ENCODE assay signal across 1 cellular context in the genomic region with DNA sequence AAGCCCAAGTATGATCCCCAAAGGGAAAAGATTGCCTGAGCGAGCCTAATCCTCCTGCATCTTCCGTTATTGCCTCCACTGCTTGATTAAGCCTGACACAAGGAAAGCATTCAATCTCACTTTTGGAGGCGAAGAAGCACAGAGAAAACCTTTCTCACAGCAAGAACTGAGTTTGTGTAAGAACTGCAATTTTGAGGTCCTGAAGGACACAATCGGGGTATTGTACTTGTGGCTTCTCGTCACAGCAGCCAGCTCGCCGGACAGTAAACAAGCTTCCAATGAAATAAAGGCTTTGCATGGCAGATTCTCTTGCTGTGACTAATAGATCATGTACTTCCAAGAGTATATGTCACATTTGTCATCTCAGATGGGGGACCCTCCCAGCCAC.
TF ChIP-seq lines count a peak whose summit lies in the region.

No MANE protein-coding gene starts in this region.

TF ChIP-seq in GM23338, 12 proteins besides CTCF, POLR2A, EP300 and RAD21:
- TF ChIP-seq, protein P1, sequence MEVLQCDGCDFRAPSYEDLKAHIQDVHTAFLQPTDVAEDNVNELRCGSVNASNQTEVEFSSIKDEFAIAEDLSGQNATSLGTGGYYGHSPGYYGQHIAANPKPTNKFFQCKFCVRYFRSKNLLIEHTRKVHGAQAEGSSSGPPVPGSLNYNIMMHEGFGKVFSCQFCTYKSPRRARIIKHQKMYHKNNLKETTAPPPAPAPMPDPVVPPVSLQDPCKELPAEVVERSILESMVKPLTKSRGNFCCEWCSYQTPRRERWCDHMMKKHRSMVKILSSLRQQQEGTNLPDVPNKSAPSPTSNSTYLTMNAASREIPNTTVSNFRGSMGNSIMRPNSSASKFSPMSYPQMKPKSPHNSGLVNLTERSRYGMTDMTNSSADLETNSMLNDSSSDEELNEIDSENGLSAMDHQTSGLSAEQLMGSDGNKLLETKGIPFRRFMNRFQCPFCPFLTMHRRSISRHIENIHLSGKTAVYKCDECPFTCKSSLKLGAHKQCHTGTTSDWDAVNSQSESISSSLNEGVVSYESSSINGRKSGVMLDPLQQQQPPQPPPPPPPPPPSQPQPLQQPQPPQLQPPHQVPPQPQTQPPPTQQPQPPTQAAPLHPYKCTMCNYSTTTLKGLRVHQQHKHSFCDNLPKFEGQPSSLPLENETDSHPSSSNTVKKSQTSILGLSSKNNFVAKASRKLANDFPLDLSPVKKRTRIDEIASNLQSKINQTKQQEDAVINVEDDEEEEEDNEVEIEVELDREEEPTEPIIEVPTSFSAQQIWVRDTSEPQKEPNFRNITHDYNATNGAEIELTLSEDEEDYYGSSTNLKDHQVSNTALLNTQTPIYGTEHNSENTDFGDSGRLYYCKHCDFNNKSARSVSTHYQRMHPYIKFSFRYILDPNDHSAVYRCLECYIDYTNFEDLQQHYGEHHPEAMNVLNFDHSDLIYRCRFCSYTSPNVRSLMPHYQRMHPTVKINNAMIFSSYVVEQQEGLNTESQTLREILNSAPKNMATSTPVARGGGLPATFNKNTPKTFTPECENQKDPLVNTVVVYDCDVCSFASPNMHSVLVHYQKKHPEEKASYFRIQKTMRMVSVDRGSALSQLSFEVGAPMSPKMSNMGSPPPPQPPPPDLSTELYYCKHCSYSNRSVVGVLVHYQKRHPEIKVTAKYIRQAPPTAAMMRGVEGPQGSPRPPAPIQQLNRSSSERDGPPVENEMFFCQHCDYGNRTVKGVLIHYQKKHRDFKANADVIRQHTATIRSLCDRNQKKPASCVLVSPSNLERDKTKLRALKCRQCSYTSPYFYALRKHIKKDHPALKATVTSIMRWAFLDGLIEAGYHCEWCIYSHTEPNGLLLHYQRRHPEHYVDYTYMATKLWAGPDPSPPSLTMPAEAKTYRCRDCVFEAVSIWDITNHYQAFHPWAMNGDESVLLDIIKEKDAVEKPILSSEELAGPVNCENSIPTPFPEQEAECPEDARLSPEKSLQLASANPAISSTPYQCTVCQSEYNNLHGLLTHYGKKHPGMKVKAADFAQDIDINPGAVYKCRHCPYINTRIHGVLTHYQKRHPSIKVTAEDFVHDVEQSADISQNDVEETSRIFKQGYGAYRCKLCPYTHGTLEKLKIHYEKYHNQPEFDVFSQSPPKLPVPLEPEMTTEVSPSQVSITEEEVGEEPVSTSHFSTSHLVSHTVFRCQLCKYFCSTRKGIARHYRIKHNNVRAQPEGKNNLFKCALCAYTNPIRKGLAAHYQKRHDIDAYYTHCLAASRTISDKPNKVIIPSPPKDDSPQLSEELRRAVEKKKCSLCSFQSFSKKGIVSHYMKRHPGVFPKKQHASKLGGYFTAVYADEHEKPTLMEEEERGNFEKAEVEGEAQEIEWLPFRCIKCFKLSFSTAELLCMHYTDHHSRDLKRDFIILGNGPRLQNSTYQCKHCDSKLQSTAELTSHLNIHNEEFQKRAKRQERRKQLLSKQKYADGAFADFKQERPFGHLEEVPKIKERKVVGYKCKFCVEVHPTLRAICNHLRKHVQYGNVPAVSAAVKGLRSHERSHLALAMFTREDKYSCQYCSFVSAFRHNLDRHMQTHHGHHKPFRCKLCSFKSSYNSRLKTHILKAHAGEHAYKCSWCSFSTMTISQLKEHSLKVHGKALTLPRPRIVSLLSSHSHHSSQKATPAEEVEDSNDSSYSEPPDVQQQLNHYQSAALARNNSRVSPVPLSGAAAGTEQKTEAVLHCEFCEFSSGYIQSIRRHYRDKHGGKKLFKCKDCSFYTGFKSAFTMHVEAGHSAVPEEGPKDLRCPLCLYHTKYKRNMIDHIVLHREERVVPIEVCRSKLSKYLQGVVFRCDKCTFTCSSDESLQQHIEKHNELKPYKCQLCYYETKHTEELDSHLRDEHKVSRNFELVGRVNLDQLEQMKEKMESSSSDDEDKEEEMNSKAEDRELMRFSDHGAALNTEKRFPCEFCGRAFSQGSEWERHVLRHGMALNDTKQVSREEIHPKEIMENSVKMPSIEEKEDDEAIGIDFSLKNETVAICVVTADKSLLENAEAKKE (CRISPR knock-in tag; IDR thresholded peaks at IDR 0.05) = no peak
- TF ChIP-seq NANOG (IDR thresholded peaks at IDR 0.05; ENCODE audit: borderline replicate concordance) = no peak
- TF ChIP-seq STAT1 (IDR thresholded peaks at IDR 0.05; ENCODE audit: unreplicated experiment) = no peak
- peak; percentile 12 for TF ChIP-seq EZH2 (IDR thresholded peaks at IDR 0.05; ENCODE audit: low read depth, unreplicated experiment)
- TF ChIP-seq ZNF331 (CRISPR knock-in tag; IDR thresholded peaks at IDR 0.05; ENCODE audit: low read depth) = no peak
